ENCODE assay signal across 1 cellular context in genomic region chr9:88927510-88927909, GRCh38.
TF ChIP-seq lines count a peak whose summit lies in the region.

No MANE protein-coding gene starts in this region.

TF ChIP-seq in GM12878, 131 proteins besides CTCF, POLR2A, EP300 and RAD21 (continued from another document):
- no peak for TF ChIP-seq SMC3 (IDR thresholded peaks at IDR 0.05; ENCODE audit: borderline replicate concordance, low read length)
- no peak for TF ChIP-seq RFX5 (IDR thresholded peaks at IDR 0.05; ENCODE audit: low read depth, low read length)
- peak; percentile 57 for TF ChIP-seq SPI1 (IDR thresholded peaks at IDR 0.05; ENCODE audit: borderline replicate concordance, insufficient read depth, low read depth, low read length)
- TF ChIP-seq ZNF592 (IDR thresholded peaks at IDR 0.05) = no peak
- no peak for TF ChIP-seq IRF5 (IDR thresholded peaks at IDR 0.05; ENCODE audit: borderline replicate concordance)
- TF ChIP-seq IKZF2 (IDR thresholded peaks at IDR 0.05) = peak; percentile 38 to 54; a peak in 3 of 4 replicates
- no peak for TF ChIP-seq E2F4 (IDR thresholded peaks at IDR 0.05; ENCODE audit: low read depth, low read length)
- TF ChIP-seq USF2 (IDR thresholded peaks at IDR 0.05; ENCODE audit: borderline replicate concordance, low read depth, low read length) = no peak
- TF ChIP-seq JUNB (IDR thresholded peaks at IDR 0.05) = no peak
- no peak for TF ChIP-seq EGR1 (IDR thresholded peaks at IDR 0.05; ENCODE audit: borderline replicate concordance in 1 of 2, low read depth in 2 of 2, low read length in 2 of 2)
- TF ChIP-seq MTA2 (IDR thresholded peaks at IDR 0.05; ENCODE audit: low read depth) = peak; percentile 85
- TF ChIP-seq REST (IDR thresholded peaks at IDR 0.05; ENCODE audit: low read depth, low read length) = no peak
- no peak for TF ChIP-seq GATAD2B (conservative IDR thresholded peaks at IDR 0.05; ENCODE audit: low read depth)
- TF ChIP-seq SKIL (IDR thresholded peaks at IDR 0.05; ENCODE audit: low read depth, poor library complexity, severe bottlenecking) = no peak
- no peak for TF ChIP-seq POLR2AphosphoS5 (IDR thresholded peaks at IDR 0.05; ENCODE audit: low read length)
- TF ChIP-seq RELA (IDR thresholded peaks at IDR 0.05; ENCODE audit: borderline replicate concordance, partially characterized antibody) = no peak
- TF ChIP-seq NFXL1 (IDR thresholded peaks at IDR 0.05; ENCODE audit: borderline replicate concordance) = no peak
- no peak for TF ChIP-seq NR2C2 (IDR thresholded peaks at IDR 0.05; ENCODE audit: borderline replicate concordance, control insufficient read depth, insufficient read length, low read depth)
- peak; percentile 18; the same call in 1 of the 2 replicates for TF ChIP-seq NFIC (IDR thresholded peaks at IDR 0.05; ENCODE audit: low read depth, low read length)
- TF ChIP-seq ZNF622 (IDR thresholded peaks at IDR 0.05) = no peak
- TF ChIP-seq STAT1 (conservative IDR thresholded peaks at IDR 0.05) = no peak
- no peak for TF ChIP-seq SMAD1 (IDR thresholded peaks at IDR 0.05; ENCODE audit: low read depth, partially characterized antibody)
- TF ChIP-seq FOXK2 (IDR thresholded peaks at IDR 0.05) = no peak
- no peak for TF ChIP-seq ZBED1 (IDR thresholded peaks at IDR 0.05; ENCODE audit: borderline replicate concordance)
- TF ChIP-seq JUND (IDR thresholded peaks at IDR 0.05; ENCODE audit: low read depth, low read length) = no peak
TF ChIP-seq in GM12878: peak in this region for 10.
